ENCODE assay signal across 8 cellular contexts in genomic region chr1:15523104-15523921, GRCh38. TPM values are rescaled to one million over a fixed set of nuclear protein-coding genes. Genes with fewer than 3 reads are reported as not detected.
A peak's percentile ranks its signal among the peaks of the same experiment; 100 is the strongest.
DNase-seq lines count a peak whose midpoint lies in the region; ATAC-seq and TF ChIP-seq lines count a peak whose summit lies in the region.

No MANE protein-coding gene starts in this region.

- DNase-seq in GM12864 (ENCODE audit: low read depth) (no peak), RWPE2 (ENCODE audit: low spot score) (no peak), fibroblast of lung (ENCODE audit: low read depth in 2 of 2) (peak in 1 of 2 donors; percentile 65), HPDE6-E6E7 (ENCODE audit: extremely low spot score) (no peak), hippocampal formation (lab: John Stamatoyannopoulos, UW) (no peak), HK-2 (ENCODE audit: unreplicated experiment) (no peak)

- TF ChIP-seq CTCF in GM12864 (IDR thresholded peaks at IDR 0.05; ENCODE audit: low read depth, low read length, missing control alignments): no peak
- TF ChIP-seq CTCF in RWPE2 (IDR thresholded peaks at IDR 0.05; ENCODE audit: poor library complexity, severe bottlenecking): no peak
- TF ChIP-seq CTCF in fibroblast of lung (conservative IDR thresholded peaks at IDR 0.05 in 1 of 2, IDR thresholded peaks at IDR 0.05 in 1 of 2; ENCODE audit: low read depth in 1 of 2, low read length in 2 of 2): no peak

- peaks cover 11% of the 10 kb centered on the region for H3K79me2 ChIP-seq in fibroblast of lung (ENCODE audit: control insufficient read depth, insufficient read depth, low read length)

- peak overlapping the region; percentile 58 for H2AFZ ChIP-seq in fibroblast of lung (ENCODE audit: low read length)

- no peaks in the 10 kb centered on the region for H4K20me1 ChIP-seq in fibroblast of lung (ENCODE audit: control insufficient read depth, extremely low read depth, insufficient read depth, low read length)

- H3K4me1 ChIP-seq in RWPE2 (ENCODE audit: insufficient read depth, poor library complexity, severe bottlenecking) (no peaks in the 10 kb centered on the region), fibroblast of lung (ENCODE audit: control insufficient read depth, extremely low read depth, insufficient read depth, low read length) (peaks cover 17% of the 10 kb centered on the region), rectal smooth muscle tissue (ENCODE audit: control insufficient read depth, insufficient read depth, low read length) (peaks cover 22% of the 10 kb centered on the region)

- peak overlapping the region; percentile 79 for H3K9ac ChIP-seq in fibroblast of lung (ENCODE audit: insufficient read depth, low read length)
- H3K9ac ChIP-seq in rectal smooth muscle tissue (ENCODE audit: low read length): peak overlapping the region; percentile 77

- H3K27ac ChIP-seq in RWPE2 (ENCODE audit: poor library complexity, severe bottlenecking) (peak overlapping the region; percentile 57), fibroblast of lung (ENCODE audit: insufficient read depth, low read length) (peak overlapping the region; percentile 87), rectal smooth muscle tissue (ENCODE audit: low read depth, low read length) (peak overlapping the region; percentile 86)

- H3K9me3 ChIP-seq in RWPE2 (ENCODE audit: severe bottlenecking) (no peaks in the 10 kb centered on the region), fibroblast of lung (ENCODE audit: control insufficient read depth, insufficient read depth, low read depth, low read length) (no peaks in the 10 kb centered on the region)

- no peaks in the 10 kb centered on the region for H3K27me3 ChIP-seq in RWPE2 (ENCODE audit: insufficient read depth, poor library complexity, severe bottlenecking)
- H3K27me3 ChIP-seq in fibroblast of lung (ENCODE audit: control insufficient read depth, insufficient read depth, low read length): no peaks in the 10 kb centered on the region
- H3K27me3 ChIP-seq in rectal smooth muscle tissue (ENCODE audit: control insufficient read depth, insufficient read depth, low read length): no peaks in the 10 kb centered on the region

- ATAC-seq in RWPE2 (ENCODE audit: low read depth) (no peak), GM21737 (IDR thresholded peaks at IDR 0.05; ENCODE audit: unreplicated experiment) (no peak)

- H3K4me3 ChIP-seq in GM12864 (ENCODE audit: low read depth, low read length): peak overlapping the region; percentile 86
- H3K4me3 ChIP-seq in RWPE2 (ENCODE audit: severe bottlenecking): peak overlapping the region; percentile 43
- peak overlapping the region; percentile 65 to 86 (median 75) for H3K4me3 ChIP-seq in fibroblast of lung (replicated peaks in 1 of 4; ENCODE audit: control extremely low read depth in 1 of 4, insufficient read depth in 1 of 4, low read depth in 3 of 4, low read length in 4 of 4)
- H3K4me3 ChIP-seq in rectal smooth muscle tissue (ENCODE audit: low read length): peak overlapping the region; percentile 91

- H3K4me2 ChIP-seq in fibroblast of lung (ENCODE audit: extremely low read depth, insufficient read depth, low read length): peak overlapping the region; percentile 81

- H3K36me3 ChIP-seq in RWPE2 (ENCODE audit: low read depth) (no peaks in the 10 kb centered on the region), fibroblast of lung (ENCODE audit: control insufficient read depth, insufficient read depth, low read length) (no peaks in the 10 kb centered on the region), rectal smooth muscle tissue (ENCODE audit: control insufficient read depth, insufficient read depth, low read length) (no peaks in the 10 kb centered on the region)

RNA-seq across cellular contexts. Expression of gene CASP9, which starts 0.7 kb away (rescaled TPM):
- 4.1 and 5.6 TPM in 2 replicates for total RNA-seq in fibroblast of lung
- 6.4 and 8.3 TPM in 2 replicates for polyA plus RNA-seq in fibroblast of lung
- 4.7 and 7.1 TPM in 2 replicates for polyA plus RNA-seq in fibroblast of lung (2012)
- polyA minus RNA-seq in fibroblast of lung (ENCODE audit: low replicate concordance): 10.8 and 13.2 TPM in 2 replicates

RNA-seq across cellular contexts. Expression of gene DNAJC16, which starts 3.3 kb away (rescaled TPM):
- 14.9 and 18.8 TPM in 2 replicates for total RNA-seq in fibroblast of lung
- polyA plus RNA-seq in fibroblast of lung: 15.3 and 18.9 TPM in 2 replicates
- 6.6 and 9.6 TPM in 2 replicates for polyA plus RNA-seq in fibroblast of lung (2012)
- polyA minus RNA-seq in fibroblast of lung (ENCODE audit: low replicate concordance): 7.4 and 12.9 TPM in 2 replicates

RNA-seq across cellular contexts. Expression of gene CELA2B, which starts 47.4 kb away (rescaled TPM):
- not detected in 2 replicates for total RNA-seq in fibroblast of lung
- not detected in 2 replicates for polyA plus RNA-seq in fibroblast of lung
- polyA plus RNA-seq in fibroblast of lung (2012): not detected in 2 replicates
- polyA minus RNA-seq in fibroblast of lung (ENCODE audit: low replicate concordance): not detected in 2 replicates
